Comparison of ENCODE assay signal across 19 cellular contexts in the genomic region with DNA sequence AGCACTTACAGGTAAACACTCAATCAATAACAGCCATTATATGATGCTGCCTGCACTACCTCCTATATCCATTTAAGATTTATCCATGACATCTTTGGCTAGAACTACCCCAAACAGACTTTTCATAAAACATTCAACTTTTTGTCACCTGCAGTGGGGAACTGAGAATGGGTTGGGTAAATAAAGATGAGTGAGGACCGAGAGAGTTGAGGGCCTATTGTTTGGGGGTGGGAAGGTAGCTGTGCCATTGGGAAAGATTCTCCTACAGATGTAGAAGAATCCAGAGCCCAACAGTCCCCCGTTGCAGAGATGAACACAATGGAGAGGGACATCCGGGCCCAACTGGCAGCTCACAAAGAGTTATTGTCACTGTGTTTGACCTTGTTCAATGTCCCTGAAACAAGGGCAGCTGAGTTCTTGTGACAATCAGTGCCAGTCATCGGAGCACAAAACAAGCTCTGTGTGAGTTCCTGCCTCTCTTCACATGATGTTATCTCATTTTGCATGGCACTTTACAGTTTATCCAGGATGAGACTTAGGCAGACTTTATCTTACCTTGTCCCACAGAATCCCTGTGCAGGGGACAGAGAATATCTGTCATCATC. TPM values are rescaled to one million over a fixed set of nuclear protein-coding genes. Genes with fewer than 3 reads are reported as not detected.
DNase-seq lines count a peak whose midpoint lies in the region; ATAC-seq and TF ChIP-seq lines count a peak whose summit lies in the region.
"Had no signal": no experiment of that assay in that cellular context is flagged by ENCODE, and none has a peak within 500 bp of the region (broad histone marks: within the 10 kb centered on the region; RNA-seq: fewer than 3 reads in every experiment).

No MANE protein-coding gene starts in this region.

- TF ChIP-seq POLR2A in gastrocnemius medialis (IDR thresholded peaks at IDR 0.05): no peak

- DNase-seq in Ammon's horn (ENCODE audit: low spot score) (peak; percentile 96), left kidney (ENCODE audit: low read depth, low spot score) (peak; percentile 9), pons (ENCODE audit: low spot score) (peak; percentile 100), glutamatergic neuron (no peak), dedifferentiated amniotic fluid mesenchymal stem cell (ENCODE audit: extremely low spot score) (no peak), gastrocnemius medialis (no peak)
- no peak for DNase-seq in activated CD8-positive, alpha-beta T cell treated with anti-CD3 and anti-CD28 coated beads for 36 hours
- DNase-seq: 8988T; CD8-positive, alpha-beta memory T cell; DMS79 treated with DMSO at 0.1 percent for 48 hours; H7; NCI-H1048; NCI-H1436 treated with DMSO at 0.1 percent for 48 hours; NCI-H2029 treated with DMSO at 0.1 percent for 48 hours; NCI-H510A; NCI-H82; PC-3 had no signal

- POLR2A ChIA-PET in activated CD8-positive, alpha-beta T cell treated with anti-CD3 and anti-CD28 coated beads for 36 hours (lab: Charles Lee): interaction anchor here (1.1 kb wide), 1 partner anchor 11 kb away, joined by 3 read pairs; no protein-coding TSS in a partner anchor

- ATAC-seq in gastrocnemius medialis: no peak
- no peak for ATAC-seq in activated CD8-positive, alpha-beta T cell treated with anti-CD3 and anti-CD28 coated beads for 36 hours
- ATAC-seq: PC-3 had no signal

- in situ Hi-C loops in gastrocnemius medialis (cut with MboI; ENCODE audit: low sequenced_read_pairs in 4 of 4): no loop called here

- no peak overlapping the region for H3K4me3 ChIP-seq in gastrocnemius medialis
- H3K4me3 ChIP-seq: BLaER1 had no signal

- H3K4me1 ChIP-seq in gastrocnemius medialis: no peaks in the 10 kb centered on the region
- H3K4me1 ChIP-seq: BLaER1 had no signal

- H3K27me3 ChIP-seq in gastrocnemius medialis: no peaks in the 10 kb centered on the region
- H3K27me3 ChIP-seq: BLaER1 had no signal

- CTCF ChIA-PET in activated CD8-positive, alpha-beta T cell treated with anti-CD3 and anti-CD28 coated beads for 36 hours (lab: Charles Lee): interaction anchor here (0.5 to 1.1 kb wide), 2 partner anchors 12 to 652 kb away, joined by 3 to 4 read pairs; a partner anchor contains a TSS

- intact Hi-C loops in gastrocnemius medialis (cut with DNase I; ENCODE audit: low total_unique reads): no loop called here
- intact Hi-C loops in activated CD8-positive, alpha-beta T cell treated with anti-CD3 and anti-CD28 coated beads for 36 hours (cut with micrococcal nuclease): no loop called here

- H3K27me3 Mint-ChIP-seq in glutamatergic neuron (ENCODE audit: unreplicated experiment): no peaks in the 10 kb centered on the region
- H3K27me3 Mint-ChIP-seq in activated CD8-positive, alpha-beta T cell treated with anti-CD3 and anti-CD28 coated beads for 36 hours: peaks cover 19% of the 10 kb centered on the region

- H3K4me3 Mint-ChIP-seq in glutamatergic neuron (ENCODE audit: unreplicated experiment): no peak overlapping the region
- H3K4me3 Mint-ChIP-seq in activated CD8-positive, alpha-beta T cell treated with anti-CD3 and anti-CD28 coated beads for 36 hours: no peak overlapping the region
- H3K4me3 Mint-ChIP-seq: CD8-positive, alpha-beta memory T cell had no signal

- no peak for TF ChIP-seq CTCF in glutamatergic neuron (IDR thresholded peaks at IDR 0.05; ENCODE audit: partially characterized antibody, unreplicated experiment)
- TF ChIP-seq CTCF in gastrocnemius medialis (IDR thresholded peaks at IDR 0.05 in 4 of 5, conservative IDR thresholded peaks at IDR 0.05 in 1 of 5): no peak
- TF ChIP-seq CTCF in activated CD8-positive, alpha-beta T cell treated with anti-CD3 and anti-CD28 coated beads for 36 hours (IDR thresholded peaks at IDR 0.05): no peak

- H3K9me3 ChIP-seq in gastrocnemius medialis: no peaks in the 10 kb centered on the region
- H3K9me3 ChIP-seq: BLaER1 had no signal

- H3K27ac ChIP-seq in cingulate gyrus (ENCODE audit: low read depth, low read length) (peak overlapping the region; percentile 95), gastrocnemius medialis (no peak overlapping the region)
- H3K27ac ChIP-seq: BLaER1 had no signal

- peaks cover 2% of the 10 kb centered on the region for H3K9me3 Mint-ChIP-seq in glutamatergic neuron (ENCODE audit: unreplicated experiment)
- H3K9me3 Mint-ChIP-seq in activated CD8-positive, alpha-beta T cell treated with anti-CD3 and anti-CD28 coated beads for 36 hours: peaks cover 11% of the 10 kb centered on the region

- no peaks in the 10 kb centered on the region for H3K36me3 ChIP-seq in gastrocnemius medialis
- H3K36me3 ChIP-seq: BLaER1 had no signal

- H3K36me3 Mint-ChIP-seq in glutamatergic neuron (ENCODE audit: unreplicated experiment): peaks cover 6% of the 10 kb centered on the region
- peaks cover 3% of the 10 kb centered on the region for H3K36me3 Mint-ChIP-seq in activated CD8-positive, alpha-beta T cell treated with anti-CD3 and anti-CD28 coated beads for 36 hours (ENCODE audit: low read depth)

- no peak overlapping the region for H3K27ac Mint-ChIP-seq in glutamatergic neuron (ENCODE audit: unreplicated experiment)
- no peak overlapping the region for H3K27ac Mint-ChIP-seq in activated CD8-positive, alpha-beta T cell treated with anti-CD3 and anti-CD28 coated beads for 36 hours

- H3K4me1 Mint-ChIP-seq in glutamatergic neuron (ENCODE audit: low read depth, unreplicated experiment): no peaks in the 10 kb centered on the region
- no peaks in the 10 kb centered on the region for H3K4me1 Mint-ChIP-seq in activated CD8-positive, alpha-beta T cell treated with anti-CD3 and anti-CD28 coated beads for 36 hours (ENCODE audit: low read depth)
- H3K4me1 Mint-ChIP-seq: CD8-positive, alpha-beta memory T cell had no signal

RNA-seq across cellular contexts. Expression of a gene that starts 11.5 kb away (rescaled TPM):
- total RNA-seq in glutamatergic neuron (ENCODE audit: unreplicated experiment): 1.6 TPM
- 10 to 100 TPM; 17.5 to 29.6 (median 23.9) TPM for total RNA-seq in gastrocnemius medialis
- 1 to 10 TPM; 1.6 to 3.4 TPM for total RNA-seq in activated CD8-positive, alpha-beta T cell treated with anti-CD3 and anti-CD28 coated beads for 36 hours

Comparison
In these comparisons a context has a peak if more than half of its experiments do, and no peak if none do; other contexts are left out.
1. DNase-seq: peak in Ammon's horn (single experiment), left kidney (single experiment) and pons (single experiment); none in glutamatergic neuron (single experiment), dedifferentiated amniotic fluid mesenchymal stem cell (single experiment), gastrocnemius medialis (0 of 2) and activated CD8-positive, alpha-beta T cell treated with anti-CD3 and anti-CD28 coated beads for 36 hours (single experiment).